ENCODE assay signal across 8 cellular contexts in genomic region chr2:127220102-127220806, GRCh38. TPM values are rescaled to one million over a fixed set of nuclear protein-coding genes. Genes with fewer than 3 reads are reported as not detected.
A peak's percentile ranks its signal among the peaks of the same experiment; 100 is the strongest.
DNase-seq lines count a peak whose midpoint lies in the region; ATAC-seq, FAIRE-seq and TF ChIP-seq lines count a peak whose summit lies in the region.

Gene CYP27C1, minus strand, starts transcription at chr2:127220299. Its CDS starts 29 bp downstream, at chr2:127220270.

- H3K36me3 Mint-ChIP-seq in activated T-cell treated with anti-CD3 and anti-CD28 coated beads, Interleukin-2, amount 50 U/mL, for 4 hours (ENCODE audit: insufficient read depth): no peaks in the 10 kb centered on the region
- peaks cover 4% of the 10 kb centered on the region for H3K36me3 Mint-ChIP-seq in astrocyte (ENCODE audit: low read depth, unreplicated experiment)

- H3K9me3 ChIP-seq in astrocyte (ENCODE audit: insufficient read depth, low read depth, low read length): no peaks in the 10 kb centered on the region

- no peaks in the 10 kb centered on the region for H3K79me2 ChIP-seq in astrocyte (ENCODE audit: insufficient read depth, low read length)

- peak within 1 kb of the TSS; percentile 83 for H3K9ac ChIP-seq in astrocyte (ENCODE audit: low read length)

- no peaks in the 10 kb centered on the region for H4K20me1 ChIP-seq in astrocyte (ENCODE audit: insufficient read depth, low read length)

- H3K4me1 Mint-ChIP-seq in activated T-cell treated with anti-CD3 and anti-CD28 coated beads, Interleukin-2, amount 50 U/mL, for 4 hours (ENCODE audit: low read depth): peaks cover 17% of the 10 kb centered on the region
- H3K4me1 Mint-ChIP-seq in astrocyte (ENCODE audit: low read depth, unreplicated experiment): peaks cover 23% of the 10 kb centered on the region

- H2AFZ ChIP-seq in astrocyte (ENCODE audit: low read depth, low read length): peak within 1 kb of the TSS; percentile 84

- H3K4me2 ChIP-seq in astrocyte (ENCODE audit: low read length): peak within 1 kb of the TSS; percentile 84

- TF ChIP-seq CTCF in astrocyte (IDR thresholded peaks at IDR 0.05; ENCODE audit: insufficient read depth, low read depth, low read length): no peak

- DNase-seq in activated T-cell treated with anti-CD3 and anti-CD28 coated beads, Interleukin-2, amount 50 U/mL, for 4 hours: no peak
- DNase-seq in activated T-cell treated with anti-CD3 and anti-CD28 coated beads for 4 hours: no peak
- DNase-seq in astrocyte (ENCODE audit: low read depth): peak; percentile 37
- DNase-seq in iris pigment epithelial cell (ENCODE audit: low read depth): peak; percentile 16
- peak; percentile 22 for DNase-seq in stimulated activated naive CD8-positive, alpha-beta T cell treated with anti-CD3 and anti-CD28 coated beads, Interleukin-15, Interleukin-2, amounts not matched to agents 100 U/mL and 50 U/mL, for 24 hours

- peaks cover 7% of the 10 kb centered on the region for H3K9me3 Mint-ChIP-seq in activated T-cell treated with anti-CD3 and anti-CD28 coated beads, Interleukin-2, amount 50 U/mL, for 4 hours
- H3K9me3 Mint-ChIP-seq in astrocyte (ENCODE audit: unreplicated experiment): no peaks in the 10 kb centered on the region

- peak; percentile 55 to 64 for ATAC-seq in activated T-cell treated with anti-CD3 and anti-CD28 coated beads, Interleukin-2, amount 50 U/mL, for 4 hours
- ATAC-seq in stimulated activated naive CD8-positive, alpha-beta T cell treated with anti-CD3 and anti-CD28 coated beads, Interleukin-15, Interleukin-2, amounts not matched to agents 100 U/mL and 50 U/mL, for 24 hours: peak; percentile 45
- ATAC-seq in GM19397 (IDR thresholded peaks at IDR 0.05; ENCODE audit: unreplicated experiment): no peak
- no peak for ATAC-seq in GM19035 (IDR thresholded peaks at IDR 0.05; ENCODE audit: unreplicated experiment)
- ATAC-seq in GM18498 (IDR thresholded peaks at IDR 0.05; ENCODE audit: unreplicated experiment): no peak

- H3K27ac ChIP-seq in astrocyte (ENCODE audit: low read depth, low read length): peak within 1 kb of the TSS; percentile 49

- peak within 1 kb of the TSS; percentile 78 for H3K4me3 Mint-ChIP-seq in activated T-cell treated with anti-CD3 and anti-CD28 coated beads, Interleukin-2, amount 50 U/mL, for 4 hours
- peak within 1 kb of the TSS; percentile 96 for H3K4me3 Mint-ChIP-seq in astrocyte (ENCODE audit: unreplicated experiment)

- H3K4me1 ChIP-seq in astrocyte (ENCODE audit: insufficient read depth, low read length): peaks cover 20% of the 10 kb centered on the region

- peak within 1 kb of the TSS; percentile 68 for H3K4me3 ChIP-seq in astrocyte (ENCODE audit: insufficient read depth, low read depth, low read length)

- peak within 1 kb of the TSS; percentile 88 for H3K27ac Mint-ChIP-seq in astrocyte (ENCODE audit: unreplicated experiment)

- no peaks in the 10 kb centered on the region for H3K36me3 ChIP-seq in astrocyte (ENCODE audit: insufficient read depth, low read length)

- no peaks in the 10 kb centered on the region for H3K27me3 ChIP-seq in astrocyte (ENCODE audit: insufficient read depth, low read length)

- no peak for FAIRE-seq in astrocyte (lab: Jason Lieb, UNC)

- H3K27me3 Mint-ChIP-seq in activated T-cell treated with anti-CD3 and anti-CD28 coated beads, Interleukin-2, amount 50 U/mL, for 4 hours (ENCODE audit: low read depth): peaks cover 61% of the 10 kb centered on the region
- peaks cover 2% of the 10 kb centered on the region for H3K27me3 Mint-ChIP-seq in astrocyte (ENCODE audit: low read depth, unreplicated experiment)

RNA-seq across cellular contexts. Expression of gene CYP27C1, which starts in this region (rescaled TPM):
- not detected for total RNA-seq in activated T-cell treated with anti-CD3 and anti-CD28 coated beads, Interleukin-2, amount 50 U/mL, for 4 hours
- total RNA-seq in astrocyte: 4.4 and 5.7 TPM in 2 replicates

Comparison
In these comparisons a context has a peak if more than half of its experiments do, and no peak if none do; other contexts are left out.
1. Peak in ATAC-seq in activated T-cell treated with anti-CD3 and anti-CD28 coated beads, Interleukin-2, amount 50 U/mL, for 4 hours; RNA of the gene not detected or under 1 TPM.
2. DNase-seq: peak in astrocyte (single experiment), iris pigment epithelial cell (single experiment) and stimulated activated naive CD8-positive, alpha-beta T cell treated with anti-CD3 and anti-CD28 coated beads, Interleukin-15, Interleukin-2, amounts not matched to agents 100 U/mL and 50 U/mL, for 24 hours (single experiment); none in activated T-cell treated with anti-CD3 and anti-CD28 coated beads, Interleukin-2, amount 50 U/mL, for 4 hours (single experiment) and activated T-cell treated with anti-CD3 and anti-CD28 coated beads for 4 hours (single experiment).